ENCODE assay signal across 8 cellular contexts in genomic region chr1:6148497-6149241, GRCh38. TPM values are rescaled to one million over a fixed set of nuclear protein-coding genes. Genes with fewer than 3 reads are reported as not detected.
DNase-seq lines count a peak whose midpoint lies in the region; ATAC-seq and TF ChIP-seq lines count a peak whose summit lies in the region.

No MANE protein-coding gene starts in this region.

- TF ChIP-seq CTCF in coronary artery (IDR thresholded peaks at IDR 0.05) (no peak), natural killer cell (IDR thresholded peaks at IDR 0.05) (no peak)

- H3K9me3 Mint-ChIP-seq in natural killer cell = no peaks in the 10 kb centered on the region
- no peaks in the 10 kb centered on the region for H3K9me3 Mint-ChIP-seq in stimulated activated naive CD8-positive, alpha-beta T cell treated with anti-CD3 and anti-CD28 coated beads, Interleukin-15, Interleukin-2, amounts not matched to agents 100 ng/mL and 50 ng/mL, for 24 hours

- H2AFZ ChIP-seq in ACC112 (ENCODE audit: low read length, unreplicated experiment) = no peak overlapping the region

- no peak overlapping the region for H3K27ac Mint-ChIP-seq in natural killer cell
- no peak overlapping the region for H3K27ac Mint-ChIP-seq in stimulated activated naive CD8-positive, alpha-beta T cell treated with anti-CD3 and anti-CD28 coated beads, Interleukin-15, Interleukin-2, amounts not matched to agents 100 ng/mL and 50 ng/mL, for 24 hours

- no peaks in the 10 kb centered on the region for H3K4me1 ChIP-seq in ACC112 (ENCODE audit: control insufficient read depth, insufficient read depth, low read length, unreplicated experiment)

- H3K4me3 Mint-ChIP-seq in natural killer cell = peak overlapping the region; percentile 82
- peak overlapping the region; percentile 56 for H3K4me3 Mint-ChIP-seq in stimulated activated naive CD8-positive, alpha-beta T cell treated with anti-CD3 and anti-CD28 coated beads, Interleukin-15, Interleukin-2, amounts not matched to agents 100 ng/mL and 50 ng/mL, for 24 hours

- peaks cover 49% of the 10 kb centered on the region for H3K27me3 ChIP-seq in ACC112 (ENCODE audit: insufficient read depth, low read length)

- H3K27me3 Mint-ChIP-seq in natural killer cell (ENCODE audit: low read depth in 2 of 2) = no peaks in the 10 kb centered on the region
- H3K27me3 Mint-ChIP-seq in stimulated activated naive CD8-positive, alpha-beta T cell treated with anti-CD3 and anti-CD28 coated beads, Interleukin-15, Interleukin-2, amounts not matched to agents 100 ng/mL and 50 ng/mL, for 24 hours = peaks cover 7% of the 10 kb centered on the region

- ATAC-seq in natural killer cell = peak; percentile 76 to 95 (median 92)

- no peak overlapping the region for H3K27ac ChIP-seq in ACC112 (ENCODE audit: low read depth, low read length)
- H3K27ac ChIP-seq in coronary artery = no peak overlapping the region

- peaks cover 0 to 13% of the 10 kb centered on the region in 2 donors for H3K4me1 Mint-ChIP-seq in natural killer cell
- peaks cover 5% of the 10 kb centered on the region for H3K4me1 Mint-ChIP-seq in stimulated activated naive CD8-positive, alpha-beta T cell treated with anti-CD3 and anti-CD28 coated beads, Interleukin-15, Interleukin-2, amounts not matched to agents 100 ng/mL and 50 ng/mL, for 24 hours (ENCODE audit: low read depth)

- peak overlapping the region; percentile 47; the same call in 1 of the 2 replicates for H3K4me3 ChIP-seq in ACC112 (ENCODE audit: low read depth, low read length)
- peak overlapping the region; percentile 27 for H3K4me3 ChIP-seq in Jurkat, Clone E6-1 (ENCODE audit: low read length)
- H3K4me3 ChIP-seq in coronary artery = peak overlapping the region; percentile 45

- no peaks in the 10 kb centered on the region for H3K79me2 ChIP-seq in ACC112 (ENCODE audit: control insufficient read depth, insufficient read depth, low read length, unreplicated experiment)

- H3K36me3 Mint-ChIP-seq in natural killer cell = no peaks in the 10 kb centered on the region
- no peaks in the 10 kb centered on the region for H3K36me3 Mint-ChIP-seq in stimulated activated naive CD8-positive, alpha-beta T cell treated with anti-CD3 and anti-CD28 coated beads, Interleukin-15, Interleukin-2, amounts not matched to agents 100 ng/mL and 50 ng/mL, for 24 hours (ENCODE audit: low read depth)

- H3K36me3 ChIP-seq in ACC112 (ENCODE audit: insufficient read depth, low read length) = no peaks in the 10 kb centered on the region

- peak; percentile 70 for DNase-seq in Jurkat, Clone E6-1 (ENCODE audit: low read depth, low spot score)
- DNase-seq in activated CD4-positive, alpha-beta T cell treated with anti-CD3 and anti-CD28 coated beads, Interleukin-2, amount 50 U/mL, for 24 hours (ENCODE audit: low read depth in 1 of 2, low spot score in 1 of 2) = peak; percentile 48 to 57
- no peak for DNase-seq in coronary artery (ENCODE audit: low spot score)
- DNase-seq in natural killer cell = peak; percentile 46
- DNase-seq in SHP77 (lab: John Stamatoyannopoulos, UW) = no peak
- no peak for DNase-seq in COR-L47 (lab: John Stamatoyannopoulos, UW)

- intact Hi-C loops in natural killer cell (cut with micrococcal nuclease) = no loop called here

RNA-seq across cellular contexts. Expression of gene CHD5, which starts 31.5 kb away (rescaled TPM):
- polyA plus RNA-seq in Jurkat, Clone E6-1 (2012; ENCODE audit: insufficient read depth, insufficient read length) = not detected
- total RNA-seq in natural killer cell = 1 to 10 TPM in 1 of 3 donors, under 1 TPM in 2; 0.34 to 1.2 (median 0.73) TPM

RNA-seq across cellular contexts. Expression of gene RPL22, which starts 50.7 kb away (rescaled TPM):
- polyA plus RNA-seq in Jurkat, Clone E6-1 (2012; ENCODE audit: insufficient read depth, insufficient read length) = 642 TPM
- 100 to 1,000 TPM; 210 to 239 (median 228) TPM for total RNA-seq in natural killer cell

RNA-seq across cellular contexts. Expression of gene RNF207, which starts 57.2 kb away (rescaled TPM):
- 6.7 TPM for polyA plus RNA-seq in Jurkat, Clone E6-1 (2012; ENCODE audit: insufficient read depth, insufficient read length)
- 1 to 10 TPM; 2.1 to 5.5 (median 2.3) TPM for total RNA-seq in natural killer cell

Comparison
In these comparisons a context has a peak if more than half of its experiments do, and no peak if none do; other contexts are left out.
1. DNase-seq: peak in Jurkat, Clone E6-1 (single experiment), activated CD4-positive, alpha-beta T cell treated with anti-CD3 and anti-CD28 coated beads, Interleukin-2, amount 50 U/mL, for 24 hours (2 of 2) and natural killer cell (single experiment); none in coronary artery (single experiment), SHP77 (0 of 2) and COR-L47 (single experiment).
2. Peak in every context shown above with its lines, with median percentiles within 50 percentile points of each other: H3K4me3 ChIP-seq.